In the genomic region with DNA sequence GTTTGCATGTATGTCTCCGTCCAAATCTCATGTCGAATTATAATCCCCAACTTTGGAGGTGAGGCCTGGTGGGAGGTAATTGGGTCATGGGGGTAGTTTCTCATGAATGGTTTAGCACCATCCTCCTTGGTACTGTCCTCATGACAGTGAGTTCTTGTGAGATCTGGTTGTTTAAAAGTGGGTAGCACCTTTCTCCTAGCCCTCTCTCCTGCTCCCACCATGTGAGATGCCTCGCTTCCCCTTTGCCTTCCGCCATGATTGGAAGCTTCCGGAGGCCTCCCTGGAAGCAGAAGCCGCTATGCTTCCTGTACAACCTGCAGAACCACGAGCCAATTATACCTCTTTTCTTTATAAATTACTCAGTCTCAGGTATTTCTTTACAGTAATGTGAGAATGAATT, we compare ENCODE assay signal across 14 cellular contexts.
DNase-seq lines count a peak whose midpoint lies in the region; ATAC-seq and TF ChIP-seq lines count a peak whose summit lies in the region.
"Had no signal": no experiment of that assay in that cellular context is flagged by ENCODE, and none has a peak within 500 bp of the region (broad histone marks: within the 10 kb centered on the region; RNA-seq: fewer than 3 reads in every experiment).

No MANE protein-coding gene starts in this region.

- no peak for TF ChIP-seq CTCF in HEK293 (tag by site-specific recombination; IDR thresholded peaks at IDR 0.05)

- H3K9me3 ChIP-seq in CD4-positive, CD25-positive, alpha-beta regulatory T cell (ENCODE audit: control insufficient read depth in 2 of 2, low read length in 2 of 2) = no peaks in the 10 kb centered on the region
- H3K9me3 ChIP-seq in HEK293 (ENCODE audit: control insufficient read depth, insufficient read depth, low read depth, low read length) = no peaks in the 10 kb centered on the region
- H3K9me3 ChIP-seq: pancreas had no signal

- H3K36me3 ChIP-seq in CD4-positive, CD25-positive, alpha-beta regulatory T cell (ENCODE audit: control insufficient read depth, insufficient read depth, low read length) = peaks cover 22% of the 10 kb centered on the region
- H3K36me3 ChIP-seq in HEK293 (ENCODE audit: control insufficient read depth in 2 of 2, insufficient read depth in 1 of 2, low read length in 2 of 2) = no peaks in the 10 kb centered on the region
- H3K36me3 ChIP-seq: pancreas had no signal

- H3K4me3 Mint-ChIP-seq in CD4-positive, CD25-positive, alpha-beta regulatory T cell = peak overlapping the region; percentile 74 to 88 (median 81)
- H3K4me3 Mint-ChIP-seq in activated naive CD8-positive, alpha-beta T cell treated with anti-CD3 and anti-CD28 coated beads for 36 hours = no peak overlapping the region
- H3K4me3 Mint-ChIP-seq in naive B cell = peak overlapping the region in 5 of 8 donors; percentile 32 to 84 (median 74)

- ATAC-seq in CD4-positive, CD25-positive, alpha-beta regulatory T cell (ENCODE audit: low read depth in 2 of 2) = no peak
- ATAC-seq in naive B cell (ENCODE audit: low read depth in 2 of 2) = no peak
- ATAC-seq: pancreas had no signal

- H3K27ac ChIP-seq in CD4-positive, CD25-positive, alpha-beta regulatory T cell (ENCODE audit: insufficient read depth, low read length, poor library complexity, severe bottlenecking) = peak overlapping the region; percentile 98
- no peak overlapping the region for H3K27ac ChIP-seq in HEK293 (ENCODE audit: extremely low read depth, low read depth, low read length)
- H3K27ac ChIP-seq: pancreas, RWPE1 had no signal

- POLR2A ChIA-PET in HEK293 (lab: Yijun Ruan, JAX) = no interaction called here

- H3K27ac Mint-ChIP-seq in CD4-positive, CD25-positive, alpha-beta regulatory T cell = peak overlapping the region; percentile 97 to 100 (median 99)
- peak overlapping the region; percentile 94 for H3K27ac Mint-ChIP-seq in activated naive CD8-positive, alpha-beta T cell treated with anti-CD3 and anti-CD28 coated beads for 36 hours
- H3K27ac Mint-ChIP-seq in naive B cell = peak overlapping the region in 3 of 6 donors; percentile 48 to 70 (median 61)

- H3K27me3 ChIP-seq in CD4-positive, CD25-positive, alpha-beta regulatory T cell (ENCODE audit: control insufficient read depth, insufficient read depth, low read length) = no peaks in the 10 kb centered on the region
- H3K27me3 ChIP-seq: pancreas had no signal

- H3K9me3 Mint-ChIP-seq in CD4-positive, CD25-positive, alpha-beta regulatory T cell = no peaks in the 10 kb centered on the region
- no peaks in the 10 kb centered on the region for H3K9me3 Mint-ChIP-seq in activated naive CD8-positive, alpha-beta T cell treated with anti-CD3 and anti-CD28 coated beads for 36 hours
- peaks cover 0 to 4% (median 0%) of the 10 kb centered on the region in 7 donors for H3K9me3 Mint-ChIP-seq in naive B cell

- H3K4me3 ChIP-seq in CD4-positive, CD25-positive, alpha-beta regulatory T cell (ENCODE audit: low read depth, low read length) = peak overlapping the region; percentile 89
- no peak overlapping the region for H3K4me3 ChIP-seq in HEK293 (ENCODE audit: low read depth, low read length)
- H3K4me3 ChIP-seq: pancreas, smooth muscle cell had no signal

- peaks cover 100% of the 10 kb centered on the region for H3K4me1 ChIP-seq in CD4-positive, CD25-positive, alpha-beta regulatory T cell (ENCODE audit: control insufficient read depth, insufficient read depth, low read length, poor library complexity, severe bottlenecking)
- H3K4me1 ChIP-seq in HEK293 (ENCODE audit: control insufficient read depth, insufficient read depth, low read length) = no peaks in the 10 kb centered on the region
- H3K4me1 ChIP-seq: pancreas had no signal

- CTCF ChIA-PET in HEK293 (lab: Yijun Ruan, JAX) = interaction anchor here (1.0 to 1.4 kb wide), 2 partner anchors 40 to 77 kb away, joined by 3 read pairs; no protein-coding TSS in a partner anchor

- H3K27me3 Mint-ChIP-seq in CD4-positive, CD25-positive, alpha-beta regulatory T cell = no peaks in the 10 kb centered on the region
- no peaks in the 10 kb centered on the region for H3K27me3 Mint-ChIP-seq in activated naive CD8-positive, alpha-beta T cell treated with anti-CD3 and anti-CD28 coated beads for 36 hours
- H3K27me3 Mint-ChIP-seq in naive B cell = no peaks in the 10 kb centered on the region

- no peak for DNase-seq in CD4-positive, CD25-positive, alpha-beta regulatory T cell
- no peak for DNase-seq in activated naive CD8-positive, alpha-beta T cell treated with anti-CD3 and anti-CD28 coated beads for 36 hours
- DNase-seq in naive B cell (no peak), T-helper 9 cell (no peak), EL (no peak), NCI-H69 (lab: John Stamatoyannopoulos, UW) (no peak), hepatic stellate cell (ENCODE audit: low spot score) (no peak)
- DNase-seq: DMS79 treated with DMSO at 0.1 percent for 48 hours, kidney, pancreas, T1000 had no signal

- peaks cover 55% of the 10 kb centered on the region for H3K36me3 Mint-ChIP-seq in CD4-positive, CD25-positive, alpha-beta regulatory T cell
- H3K36me3 Mint-ChIP-seq in activated naive CD8-positive, alpha-beta T cell treated with anti-CD3 and anti-CD28 coated beads for 36 hours = peaks cover 73% of the 10 kb centered on the region
- peaks cover 8% of the 10 kb centered on the region in 2 donors for H3K36me3 Mint-ChIP-seq in naive B cell

- peaks cover 25 to 96% (median 85%) of the 10 kb centered on the region in 4 donors for H3K4me1 Mint-ChIP-seq in CD4-positive, CD25-positive, alpha-beta regulatory T cell
- H3K4me1 Mint-ChIP-seq in activated naive CD8-positive, alpha-beta T cell treated with anti-CD3 and anti-CD28 coated beads for 36 hours = peaks cover 90% of the 10 kb centered on the region
- H3K4me1 Mint-ChIP-seq in naive B cell = peaks cover 79 to 87% (median 82%) of the 10 kb centered on the region in 3 donors

TF ChIP-seq in HEK293, 187 proteins besides CTCF, POLR2A, EP300 and RAD21:
- TF ChIP-seq ZBTB10 (tag by site-specific recombination; IDR thresholded peaks at IDR 0.05) (no peak), KLF1 (tag by site-specific recombination; IDR thresholded peaks at IDR 0.05) (no peak), ZNF274 (IDR thresholded peaks at IDR 0.05; ENCODE audit: low read length) (no peak), ZNF274 (tag by site-specific recombination; IDR thresholded peaks at IDR 0.05; ENCODE audit: borderline replicate concordance) (no peak), ZNF133 (tag by site-specific recombination; IDR thresholded peaks at IDR 0.05) (peak; percentile 33; the same call in 1 of the 2 replicates)
TF ChIP-seq in HEK293: peak in this region for 1.
